ENCODE assay signal across 14 cellular contexts in the genomic region with DNA sequence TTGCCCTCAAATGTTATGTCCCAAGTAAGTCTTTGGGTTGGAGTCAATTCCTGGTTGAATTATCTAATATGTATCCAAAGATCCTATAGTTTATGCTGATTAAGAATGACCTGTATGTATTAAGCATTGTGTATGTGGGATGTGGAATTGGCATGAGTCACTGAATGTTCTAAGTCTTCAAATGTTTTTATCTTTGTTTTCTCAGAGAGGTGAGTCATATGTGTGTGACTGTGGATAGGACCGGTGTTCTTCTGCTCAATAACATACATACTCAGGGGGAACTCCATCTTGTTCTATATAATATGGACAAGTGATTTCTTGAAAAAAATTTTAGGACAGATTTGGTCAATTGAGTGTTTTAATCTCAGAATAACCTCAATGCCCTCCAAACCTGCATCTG. TPM values are rescaled to one million over a fixed set of nuclear protein-coding genes. Genes with fewer than 3 reads are reported as not detected.
DNase-seq lines count a peak whose midpoint lies in the region; ATAC-seq and TF ChIP-seq lines count a peak whose summit lies in the region.
"Had no signal": no experiment of that assay in that cellular context is flagged by ENCODE, and none has a peak within 500 bp of the region (broad histone marks: within the 10 kb centered on the region; RNA-seq: fewer than 3 reads in every experiment).

No MANE protein-coding gene starts in this region.

- no peaks in the 10 kb centered on the region for H3K9me3 ChIP-seq in spleen
- H3K9me3 ChIP-seq: uterus had no signal

- H3K27me3 ChIP-seq in spleen (replicated peaks in 1 of 7), result no peaks in the 10 kb centered on the region
- H3K27me3 ChIP-seq: uterus had no signal

- H3K4me3 ChIP-seq in AG10803 (ENCODE audit: low read length), result no peak overlapping the region
- H3K4me3 ChIP-seq in cardiac fibroblast (replicated peaks in 1 of 2; ENCODE audit: low read depth in 2 of 2, low read length in 2 of 2), result no peak overlapping the region
- no peak overlapping the region for H3K4me3 ChIP-seq in spleen
- H3K4me3 ChIP-seq: uterus had no signal

- peaks cover 14% of the 10 kb centered on the region for H3K9me3 Mint-ChIP-seq in activated T-helper 17 cell treated with anti-CD3 and anti-CD28 coated beads, Interleukin-2, amount 50 U/mL, for 72 hours
- H3K9me3 Mint-ChIP-seq: nephron had no signal

- no peak for TF ChIP-seq POLR2A in spleen (IDR thresholded peaks at IDR 0.05)

- H3K36me3 ChIP-seq in spleen, result no peaks in the 10 kb centered on the region
- H3K36me3 ChIP-seq: uterus had no signal

- no peak overlapping the region for H3K4me3 Mint-ChIP-seq in activated T-helper 17 cell treated with anti-CD3 and anti-CD28 coated beads, Interleukin-2, amount 50 U/mL, for 72 hours
- H3K4me3 Mint-ChIP-seq: nephron had no signal

- H3K4me1 Mint-ChIP-seq in activated T-helper 17 cell treated with anti-CD3 and anti-CD28 coated beads, Interleukin-2, amount 50 U/mL, for 72 hours, result no peaks in the 10 kb centered on the region

- DNase-seq in AG10803 (ENCODE audit: low read depth) (peak; percentile 3), LoVo (ENCODE audit: low spot score) (peak; percentile 57), cardiac fibroblast (ENCODE audit: low read depth in 2 of 2) (peak; percentile 48 to 91), kidney glomerular epithelial cell (lab: John Stamatoyannopoulos, UW) (peak; percentile 78), posterior cingulate gyrus (no peak), GM20000 (ENCODE audit: low spot score) (no peak), spleen (no peak)
- DNase-seq: aorta, left colon, NCI-H524, SHP77, uterus had no signal

- H3K27ac Mint-ChIP-seq in activated T-helper 17 cell treated with anti-CD3 and anti-CD28 coated beads, Interleukin-2, amount 50 U/mL, for 72 hours, result no peak overlapping the region
- H3K27ac Mint-ChIP-seq: nephron had no signal

- 82 to 92% (median 89%) methylated on average over 1 of the region's 1 CpG for WGBS in spleen, 5 donors

- no peaks in the 10 kb centered on the region for H3K27me3 Mint-ChIP-seq in activated T-helper 17 cell treated with anti-CD3 and anti-CD28 coated beads, Interleukin-2, amount 50 U/mL, for 72 hours

- H3K4me1 ChIP-seq in spleen, result no peaks in the 10 kb centered on the region
- H3K4me1 ChIP-seq: uterus had no signal

- H3K36me3 Mint-ChIP-seq in activated T-helper 17 cell treated with anti-CD3 and anti-CD28 coated beads, Interleukin-2, amount 50 U/mL, for 72 hours (ENCODE audit: low read depth), result no peaks in the 10 kb centered on the region

- intact Hi-C loops in posterior cingulate gyrus (cut with DNase I) (no loop called here), spleen (cut with DNase I; ENCODE audit: low total_unique reads) (no loop called here)

- no peak for ATAC-seq in activated T-helper 17 cell treated with anti-CD3 and anti-CD28 coated beads, Interleukin-2, amount 50 U/mL, for 72 hours (replicated peaks)
- ATAC-seq: left colon had no signal

- TF ChIP-seq CTCF in AG10803 (conservative IDR thresholded peaks at IDR 0.05; ENCODE audit: low read length) (no peak), cardiac fibroblast (IDR thresholded peaks at IDR 0.05; ENCODE audit: low read depth, low read length) (no peak), GM20000 (IDR thresholded peaks at IDR 0.05; ENCODE audit: extremely low read depth, missing control alignments) (no peak), spleen (IDR thresholded peaks at IDR 0.05 in 8 of 11, conservative IDR thresholded peaks at IDR 0.05 in 3 of 11) (no peak)

- H3K27ac ChIP-seq in spleen, result no peak overlapping the region
- H3K27ac ChIP-seq: uterus had no signal

RNA-seq across cellular contexts. Expression of a gene that starts 57.9 kb away (rescaled TPM):
- 100 to 1,000 TPM in 1 of 7 donors, 10 to 100 TPM in 6; 39.8 to 111 (median 71.9) TPM for total RNA-seq in spleen
- polyA plus RNA-seq in spleen, result 1 to 10 TPM in 2 of 3 donors, under 1 TPM in 1; 0.74 to 5.2 (median 2.1) TPM
- not detected for total RNA-seq in activated T-helper 17 cell treated with anti-CD3 and anti-CD28 coated beads, Interleukin-2, amount 50 U/mL, for 72 hours

Comparison
In these comparisons a context has a peak if more than half of its experiments do, and no peak if none do; other contexts are left out.
1. DNase-seq: peak in AG10803 (single experiment), LoVo (single experiment), cardiac fibroblast (2 of 2) and kidney glomerular epithelial cell (single experiment); none in posterior cingulate gyrus (0 of 10), GM20000 (single experiment) and spleen (single experiment).
2. RNA of a gene that starts 57.9 kb away (total RNA-seq): 39.8 to 111 TPM in spleen; not detected in activated T-helper 17 cell treated with anti-CD3 and anti-CD28 coated beads, Interleukin-2, amount 50 U/mL, for 72 hours; every median in the first group is over 10 times any median in the second.